10 cellular contexts compared by ENCODE assay signal in genomic region chr3:130896101-130896500, GRCh38. TPM values are rescaled to one million over a fixed set of nuclear protein-coding genes. Genes with fewer than 3 reads are reported as not detected.
A peak's percentile ranks its signal among the peaks of the same experiment; 100 is the strongest.
DNase-seq lines count a peak whose midpoint lies in the region; ATAC-seq and TF ChIP-seq lines count a peak whose summit lies in the region.
"Had no signal": no experiment of that assay in that cellular context is flagged by ENCODE, and none has a peak within 500 bp of the region (broad histone marks: within the 10 kb centered on the region; RNA-seq: fewer than 3 reads in every experiment).

No MANE protein-coding gene starts in this region.

- H2AFZ ChIP-seq in GM23338 (no peak overlapping the region), neuronal stem cell (ENCODE audit: low read length) (no peak overlapping the region)

- H3K27me3 Mint-ChIP-seq in GM23338 (ENCODE audit: insufficient read depth, low read depth, poor library complexity) = peaks cover 8% of the 10 kb centered on the region
- H3K27me3 Mint-ChIP-seq in activated CD4-positive, alpha-beta memory T cell treated with anti-CD3 and anti-CD28 coated beads for 36 hours = no peaks in the 10 kb centered on the region

- no peak overlapping the region for H3K9ac ChIP-seq in neuronal stem cell (ENCODE audit: low read depth, low read length, poor library complexity)

- intact Hi-C loops in activated CD4-positive, alpha-beta memory T cell treated with anti-CD3 and anti-CD28 coated beads for 36 hours (cut with micrococcal nuclease) = loop anchor here (1.0 to 5.0 kb wide), 2 partner anchors 12 to 1826 kb away; partner anchors contain the start of gene NPHP3

- H4K20me1 ChIP-seq in GM23338 (replicated peaks; ENCODE audit: insufficient read depth) = peaks cover 23% of the 10 kb centered on the region

- H3K4me1 Mint-ChIP-seq in GM23338 = peaks cover 56% of the 10 kb centered on the region
- H3K4me1 Mint-ChIP-seq in activated CD4-positive, alpha-beta memory T cell treated with anti-CD3 and anti-CD28 coated beads for 36 hours (ENCODE audit: low read depth) = peaks cover 42% of the 10 kb centered on the region

- no peak overlapping the region for H3K4ac ChIP-seq in neuronal stem cell (ENCODE audit: low read length)

- no peak overlapping the region for H2BK15ac ChIP-seq in neuronal stem cell (ENCODE audit: low read length)

- no CpG with 5 or more reads among the region's 4 CpGs for WGBS in neuronal stem cell (ENCODE audit: extremely low coverage in 2 of 2, insufficient read length in 2 of 2, insufficient replicate concordance in 1 of 2), 2 donors

- H3K79me1 ChIP-seq in neuronal stem cell (ENCODE audit: low read depth, low read length) = peaks cover 3% of the 10 kb centered on the region

- H3K79me2 ChIP-seq in GM23338 (replicated peaks; ENCODE audit: insufficient read depth) = peaks cover 68% of the 10 kb centered on the region

- H2BK120ac ChIP-seq in neuronal stem cell (ENCODE audit: low read depth, low read length) = no peak overlapping the region

- no peaks in the 10 kb centered on the region for H3K9me3 ChIP-seq in neuronal stem cell (replicated peaks in 1 of 2; ENCODE audit: control insufficient read depth in 2 of 2, insufficient read depth in 1 of 2, low read depth in 1 of 2, low read length in 2 of 2)
- H3K9me3 ChIP-seq: thyroid gland had no signal

- no peaks in the 10 kb centered on the region for H3K9me2 ChIP-seq in GM23338 (ENCODE audit: insufficient read depth)

- DNase-seq in AG10803 (ENCODE audit: low read depth) (no peak), GM23338 (ENCODE audit: low spot score) (no peak), neuronal stem cell (ENCODE audit: low spot score) (no peak), NCI-H2171 treated with DMSO at 0.1 percent for 48 hours (lab: John Stamatoyannopoulos, UW) (no peak)
- DNase-seq in activated CD4-positive, alpha-beta memory T cell treated with anti-CD3 and anti-CD28 coated beads for 36 hours = peak; percentile 15
- DNase-seq in activated effector memory CD4-positive, alpha-beta T cell treated with Interleukin-2 at 50 U/mL for 16 hours = no peak
- DNase-seq: activated CD8-positive, alpha-beta memory T cell treated with anti-CD3 and anti-CD28 coated beads, Interleukin-2, amount 50 U/mL, for 48 hours; thyroid gland had no signal

- TF ChIP-seq CTCF in AG10803 (conservative IDR thresholded peaks at IDR 0.05; ENCODE audit: low read length) = no peak
- TF ChIP-seq CTCF in GM23338 (conservative IDR thresholded peaks at IDR 0.05; ENCODE audit: low read depth in 2 of 2) = no peak

- no peak overlapping the region for H2BK12ac ChIP-seq in neuronal stem cell (ENCODE audit: low read length)

- peak overlapping the region; percentile 89 for H3K4me3 Mint-ChIP-seq in GM23338
- peak overlapping the region; percentile 95 for H3K4me3 Mint-ChIP-seq in activated CD4-positive, alpha-beta memory T cell treated with anti-CD3 and anti-CD28 coated beads for 36 hours

- H4K8ac ChIP-seq in neuronal stem cell (ENCODE audit: low read depth, low read length) = no peak overlapping the region

- H3K23ac ChIP-seq in neuronal stem cell (ENCODE audit: low read depth, low read length, poor library complexity) = no peak overlapping the region

- H3K36me3 ChIP-seq in GM23338 (ENCODE audit: insufficient read depth) = no peaks in the 10 kb centered on the region
- H3K36me3 ChIP-seq in neuronal stem cell (replicated peaks in 1 of 2; ENCODE audit: control insufficient read depth in 2 of 2, insufficient read depth in 2 of 2, low read length in 2 of 2) = no peaks in the 10 kb centered on the region
- H3K36me3 ChIP-seq: thyroid gland had no signal

- POLR2A ChIA-PET in activated CD4-positive, alpha-beta memory T cell treated with anti-CD3 and anti-CD28 coated beads for 36 hours (lab: Charles Lee) = interaction anchor here (2.0 to 3.8 kb wide), 2 partner anchors 12 to 46 kb away, joined by 6 to 28 read pairs; no protein-coding TSS in a partner anchor

- no peaks in the 10 kb centered on the region for H3K36me3 Mint-ChIP-seq in GM23338 (ENCODE audit: low read depth)
- peaks cover 6% of the 10 kb centered on the region for H3K36me3 Mint-ChIP-seq in activated CD4-positive, alpha-beta memory T cell treated with anti-CD3 and anti-CD28 coated beads for 36 hours

- H3K27ac ChIP-seq in GM23338 (ENCODE audit: low read depth) (no peak overlapping the region), neuronal stem cell (replicated peaks; ENCODE audit: low read length) (no peak overlapping the region)
- H3K27ac ChIP-seq: thyroid gland had no signal

- H2AK5ac ChIP-seq in neuronal stem cell (ENCODE audit: low read depth, low read length) = no peak overlapping the region

- no peaks in the 10 kb centered on the region for H3K27me3 ChIP-seq in GM23338 (ENCODE audit: insufficient read depth)
- H3K27me3 ChIP-seq in neuronal stem cell (ENCODE audit: control insufficient read depth in 3 of 3, insufficient read depth in 3 of 3, low read depth in 1 of 3, low read length in 3 of 3) = no peaks in the 10 kb centered on the region
- H3K27me3 ChIP-seq: thyroid gland had no signal

- H3K18ac ChIP-seq in neuronal stem cell (ENCODE audit: low read length) = no peak overlapping the region

- no peaks in the 10 kb centered on the region for H3F3A ChIP-seq in GM23338 (replicated peaks; ENCODE audit: low read depth)

- H3K27ac Mint-ChIP-seq in GM23338 = no peak overlapping the region
- peak overlapping the region; percentile 21 for H3K27ac Mint-ChIP-seq in activated CD4-positive, alpha-beta memory T cell treated with anti-CD3 and anti-CD28 coated beads for 36 hours

- H3K4me2 ChIP-seq in GM23338 (peak overlapping the region; percentile 82), neuronal stem cell (ENCODE audit: insufficient read depth, low read length, poor library complexity, severe bottlenecking) (no peak overlapping the region)

- H4K91ac ChIP-seq in neuronal stem cell (ENCODE audit: low read depth, low read length, poor library complexity) = no peak overlapping the region

- H3K4me1 ChIP-seq in GM23338 (ENCODE audit: insufficient read depth) (peaks cover 50% of the 10 kb centered on the region), neuronal stem cell (ENCODE audit: control insufficient read depth in 2 of 2, insufficient read depth in 1 of 2, low read depth in 1 of 2, low read length in 2 of 2) (peaks cover 2 to 12% of the 10 kb centered on the region in 2 donors)

- peak overlapping the region; percentile 93 for H3K4me3 ChIP-seq in AG10803 (ENCODE audit: low read length)
- peak overlapping the region; percentile 78 for H3K4me3 ChIP-seq in GM23338
- H3K4me3 ChIP-seq in iPS-11a (ENCODE audit: low read depth, low read length) = peak overlapping the region; percentile 10
- peak overlapping the region in 1 of 2 donors; percentile 95 for H3K4me3 ChIP-seq in neuronal stem cell (ENCODE audit: low read length in 2 of 2)
- H3K4me3 ChIP-seq: thyroid gland had no signal

- H3K9me3 Mint-ChIP-seq in GM23338 = no peaks in the 10 kb centered on the region
- no peaks in the 10 kb centered on the region for H3K9me3 Mint-ChIP-seq in activated CD4-positive, alpha-beta memory T cell treated with anti-CD3 and anti-CD28 coated beads for 36 hours

- ATAC-seq in GM23338 = no peak
- no peak for ATAC-seq in HG02884 (IDR thresholded peaks at IDR 0.05; ENCODE audit: unreplicated experiment)

- CTCF ChIA-PET in activated CD4-positive, alpha-beta memory T cell treated with anti-CD3 and anti-CD28 coated beads for 36 hours (lab: Charles Lee) = interaction anchor here (0.9 to 6.5 kb wide), 3 partner anchors 9 to 136 kb away, joined by 3 to 114 read pairs (median 4); no protein-coding TSS in a partner anchor

- H3K14ac ChIP-seq in neuronal stem cell (ENCODE audit: low read length) = no peak overlapping the region

- no peak overlapping the region for H2BK5ac ChIP-seq in neuronal stem cell (ENCODE audit: low read length)

TF ChIP-seq in GM23338, 12 proteins besides CTCF, POLR2A, EP300 and RAD21:
- TF ChIP-seq ETS1 (IDR thresholded peaks at IDR 0.05) = no peak

RNA-seq across cellular contexts. Expression of gene ATP2C1, which starts 2.2 kb away (rescaled TPM):
- 75.7 and 81.9 TPM in 2 replicates for total RNA-seq in GM23338 (2014; rRNA removed; shearing (Covaris generic))
- 21.2 and 28.1 TPM in 2 replicates for polyA plus RNA-seq in GM23338 (2016; fragmentation: Nextera tagmentation; extraction: Ambion mirVana)
- total RNA-seq in activated CD4-positive, alpha-beta memory T cell treated with anti-CD3 and anti-CD28 coated beads for 36 hours = 10 to 100 TPM; 49.8 to 53.2 TPM
- 36.4 TPM for polyA plus RNA-seq in neuronal stem cell (2013, experiment 1 of 2)
- 39.2 TPM for polyA plus RNA-seq in neuronal stem cell (2013, experiment 2 of 2)
